5 cellular contexts compared by ENCODE assay signal in the genomic region with DNA sequence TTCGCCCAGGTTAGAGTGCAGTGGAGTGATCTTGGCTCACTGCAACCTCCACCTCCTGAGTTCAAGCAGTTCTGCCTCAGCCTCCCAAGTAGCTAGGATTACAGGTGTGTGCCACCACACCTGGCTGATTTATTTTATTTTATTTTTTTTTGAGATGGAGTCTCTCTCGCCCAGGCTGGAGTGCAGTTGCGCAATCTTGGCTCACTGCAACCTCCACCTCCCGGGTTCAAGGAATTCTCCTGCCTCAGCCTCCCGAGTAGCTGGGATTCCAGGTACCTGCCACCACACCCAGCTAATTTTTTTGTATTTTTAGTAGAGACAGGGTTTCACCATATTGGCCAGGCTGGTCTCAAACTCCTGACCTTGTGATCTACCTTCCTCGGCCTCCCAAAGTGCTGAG.
TF ChIP-seq lines count a peak whose summit lies in the region.

No MANE protein-coding gene starts in this region.

TF ChIP-seq in A549, 52 proteins besides CTCF, POLR2A, EP300 and RAD21:
- TF ChIP-seq CEBPB (IDR thresholded peaks at IDR 0.05), result peak; percentile 76 to 82; a peak in 3 of 4 replicates

TF ChIP-seq in Ishikawa, 13 proteins besides CTCF, POLR2A, EP300 and RAD21:
- TF ChIP-seq CEBPB (IDR thresholded peaks at IDR 0.05), result peak; percentile 80

TF ChIP-seq in K562, 482 proteins besides CTCF, POLR2A, EP300 and RAD21:
- TF ChIP-seq, protein P1, sequence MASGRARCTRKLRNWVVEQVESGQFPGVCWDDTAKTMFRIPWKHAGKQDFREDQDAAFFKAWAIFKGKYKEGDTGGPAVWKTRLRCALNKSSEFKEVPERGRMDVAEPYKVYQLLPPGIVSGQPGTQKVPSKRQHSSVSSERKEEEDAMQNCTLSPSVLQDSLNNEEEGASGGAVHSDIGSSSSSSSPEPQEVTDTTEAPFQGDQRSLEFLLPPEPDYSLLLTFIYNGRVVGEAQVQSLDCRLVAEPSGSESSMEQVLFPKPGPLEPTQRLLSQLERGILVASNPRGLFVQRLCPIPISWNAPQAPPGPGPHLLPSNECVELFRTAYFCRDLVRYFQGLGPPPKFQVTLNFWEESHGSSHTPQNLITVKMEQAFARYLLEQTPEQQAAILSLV (tag; IDR thresholded peaks at IDR 0.05), result peak; percentile 52; the same call in 1 of the 2 replicates
- peak; percentile 93 for TF ChIP-seq CEBPB (tag; IDR thresholded peaks at IDR 0.05)
- peak; percentile 62; the same call in 1 of the 2 replicates for TF ChIP-seq CEBPG (CRISPR knock-in tag; IDR thresholded peaks at IDR 0.05)
- peak; percentile 45 to 97; a peak in 2 of 4 replicates for TF ChIP-seq CEBPG (tag; conservative IDR thresholded peaks at IDR 0.05 in 1 of 2, IDR thresholded peaks at IDR 0.05 in 1 of 2)
TF ChIP-seq in K562: peak in this region for 3; not testable (repeated sequence) for 479.

TF ChIP-seq in H1, 55 proteins besides CTCF, POLR2A, EP300 and RAD21:
- TF ChIP-seq CEBPB (IDR thresholded peaks at IDR 0.05; ENCODE audit: low read depth, low read length), result peak; percentile 50; the same call in 1 of the 2 replicates

TF ChIP-seq in HepG2, 621 proteins besides CTCF, POLR2A, EP300 and RAD21:
- TF ChIP-seq CEBPG (CRISPR knock-in tag; IDR thresholded peaks at IDR 0.05) (peak; percentile 40; the same call in 1 of the 2 replicates), CEBPB (IDR thresholded peaks at IDR 0.05; ENCODE audit: borderline replicate concordance, low read depth, low read length) (peak; percentile 16; the same call in 1 of the 2 replicates)
